24 cellular contexts compared by ENCODE assay signal in genomic region chr2:30684996-30685395, GRCh38.
"Had no signal": no experiment of that assay in that cellular context is flagged by ENCODE, and none has a peak within 500 bp of the region (broad histone marks: within the 10 kb centered on the region; RNA-seq: fewer than 3 reads in every experiment).

No MANE protein-coding gene starts in this region.

- H3K9me3 Mint-ChIP-seq: endodermal cell; natural killer cell; neural progenitor cell; stimulated activated naive B cell treated with anti-CD40 and anti-IgM and Interleukin-4, amounts not matched to agents 10 μg/mL and 1 μg/mL and 100 μg/mL, for 72 hours; stimulated activated naive CD8-positive, alpha-beta T cell treated with anti-CD3 and anti-CD28 coated beads, Interleukin-15, amount 100 ng/mL, for 72 hours had no signal

- H3K4me3 ChIP-seq: coronary artery, gastrocnemius medialis, mucosa of descending colon, neural progenitor cell, psoas muscle, skin epidermis, thoracic aorta, transverse colon had no signal

- H3K4me1 Mint-ChIP-seq: natural killer cell; neural progenitor cell; stimulated activated naive CD8-positive, alpha-beta T cell treated with anti-CD3 and anti-CD28 coated beads, Interleukin-15, amount 100 ng/mL, for 72 hours had no signal

- H3K79me2 ChIP-seq: parathyroid adenoma had no signal

- H3K27ac ChIP-seq: coronary artery, gastrocnemius medialis, neural progenitor cell, parathyroid adenoma, psoas muscle, skin epidermis, thoracic aorta, transverse colon had no signal

- ATAC-seq: gastrocnemius medialis; left cardiac atrium; left ventricle myocardium superior; mucosa of descending colon; natural killer cell; psoas muscle; sciatic nerve; stimulated activated naive B cell treated with anti-CD40 and anti-IgM and Interleukin-4, amounts not matched to agents 10 μg/mL and 1 μg/mL and 100 μg/mL, for 72 hours; stimulated activated naive CD8-positive, alpha-beta T cell treated with anti-CD3 and anti-CD28 coated beads, Interleukin-15, amount 100 ng/mL, for 72 hours had no signal

- H3K9me3 ChIP-seq: gastrocnemius medialis, mucosa of descending colon, psoas muscle, thoracic aorta, transverse colon had no signal

- DNase-seq: central memory CD4-positive, alpha-beta T cell; effector CD4-positive, alpha-beta T cell; endodermal cell; erythroblast; gastrocnemius medialis; left cardiac atrium; left ventricle myocardium superior; mesendoderm; mucosa of descending colon; natural killer cell; occipital lobe; psoas muscle; retina; stimulated activated CD4-positive, alpha-beta T cell treated with anti-CD3 and anti-CD28 coated beads, Interleukin-2, amount 100 ng/mL, for 24 hours; stimulated activated CD4-positive, alpha-beta T cell treated with anti-CD3 and anti-CD28 coated beads, Interleukin-4, amount 100 ng/mL, for 4 hours; stimulated activated naive B cell treated with anti-CD40 and anti-IgM and Interleukin-4, amounts not matched to agents 10 μg/mL and 1 μg/mL and 100 μg/mL, for 72 hours; stimulated activated naive CD8-positive, alpha-beta T cell treated with anti-CD3 and anti-CD28 coated beads, Interleukin-15, amount 100 ng/mL, for 72 hours; transverse colon had no signal

- H3K27ac Mint-ChIP-seq: endodermal cell; natural killer cell; neural progenitor cell; stimulated activated naive B cell treated with anti-CD40 and anti-IgM and Interleukin-4, amounts not matched to agents 10 μg/mL and 1 μg/mL and 100 μg/mL, for 72 hours; stimulated activated naive CD8-positive, alpha-beta T cell treated with anti-CD3 and anti-CD28 coated beads, Interleukin-15, amount 100 ng/mL, for 72 hours had no signal

- H3K4me2 ChIP-seq: neural progenitor cell had no signal

- H3K4me1 ChIP-seq: parathyroid adenoma had no signal

- H3K4me3 Mint-ChIP-seq: endodermal cell; natural killer cell; neural progenitor cell; stimulated activated naive B cell treated with anti-CD40 and anti-IgM and Interleukin-4, amounts not matched to agents 10 μg/mL and 1 μg/mL and 100 μg/mL, for 72 hours; stimulated activated naive CD8-positive, alpha-beta T cell treated with anti-CD3 and anti-CD28 coated beads, Interleukin-15, amount 100 ng/mL, for 72 hours had no signal

- H3K36me3 ChIP-seq: gastrocnemius medialis, neural progenitor cell, thoracic aorta, transverse colon had no signal

- H3K9ac ChIP-seq: neural progenitor cell, parathyroid adenoma had no signal

- H3K36me3 Mint-ChIP-seq: natural killer cell; neural progenitor cell; stimulated activated naive B cell treated with anti-CD40 and anti-IgM and Interleukin-4, amounts not matched to agents 10 μg/mL and 1 μg/mL and 100 μg/mL, for 72 hours had no signal

- H3K27me3 Mint-ChIP-seq: stimulated activated naive B cell treated with anti-CD40 and anti-IgM and Interleukin-4, amounts not matched to agents 10 μg/mL and 1 μg/mL and 100 μg/mL, for 72 hours; stimulated activated naive CD8-positive, alpha-beta T cell treated with anti-CD3 and anti-CD28 coated beads, Interleukin-15, amount 100 ng/mL, for 72 hours had no signal

- H2AFZ ChIP-seq: neural progenitor cell, parathyroid adenoma had no signal

- H3K27me3 ChIP-seq: gastrocnemius medialis, neural progenitor cell, transverse colon had no signal
